ENCODE assay signal across 1 cellular context in the genomic region with DNA sequence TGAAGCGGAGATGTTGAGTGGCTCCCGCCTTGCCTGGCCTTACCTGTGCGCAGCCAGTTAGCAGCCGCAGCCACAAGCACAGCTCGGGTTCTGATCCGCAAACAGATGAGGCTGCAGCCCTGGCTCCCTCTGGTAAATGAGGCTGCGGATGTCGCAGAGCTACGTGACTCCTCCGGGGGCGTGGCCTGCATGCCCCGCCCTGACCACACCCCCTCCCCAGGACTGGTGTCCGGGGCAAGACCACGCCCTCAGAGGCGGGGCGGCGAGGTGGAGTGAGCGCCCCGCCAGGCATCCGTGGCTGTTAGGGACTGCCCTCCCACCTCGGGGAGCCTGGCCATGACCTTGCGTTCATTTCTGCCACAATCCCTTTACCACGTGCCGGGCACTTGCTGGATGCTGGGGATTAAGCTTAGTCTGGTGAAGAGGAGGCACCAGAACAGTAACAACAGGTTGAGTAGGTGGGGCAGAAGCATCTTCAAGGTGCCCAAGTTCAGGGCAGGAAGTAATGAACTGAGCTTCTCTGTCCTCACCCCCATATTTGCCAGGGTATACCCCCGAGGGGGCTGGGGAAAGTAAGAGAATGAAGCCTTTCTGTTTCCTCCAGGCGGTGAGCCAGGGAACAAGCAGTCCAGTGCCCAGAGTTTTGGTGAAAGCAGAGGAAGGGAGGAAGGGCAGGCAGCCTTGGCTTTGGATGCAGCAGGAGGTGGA.
TF ChIP-seq lines count a peak whose summit lies in the region.

A gene (minus strand): TSS at position 138 of the 708 bp plus-strand sequence. CDS start 1,363 bp downstream, outside the sequence.

TF ChIP-seq in HCT116, 20 proteins besides CTCF, POLR2A, EP300 and RAD21 (continued from another document):
- no peak for TF ChIP-seq ZNF274 (IDR thresholded peaks at IDR 0.05; ENCODE audit: low read depth, low read length)
- TF ChIP-seq, protein P1, sequence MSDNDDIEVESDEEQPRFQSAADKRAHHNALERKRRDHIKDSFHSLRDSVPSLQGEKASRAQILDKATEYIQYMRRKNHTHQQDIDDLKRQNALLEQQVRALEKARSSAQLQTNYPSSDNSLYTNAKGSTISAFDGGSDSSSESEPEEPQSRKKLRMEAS (IDR thresholded peaks at IDR 0.05) = peak; percentile 40; the same call in 1 of the 2 replicates
- peak; percentile 80 for TF ChIP-seq POLR2AphosphoS5 (IDR thresholded peaks at IDR 0.05; ENCODE audit: low read depth, low read length)
